ENCODE assay signal across 17 cellular contexts in genomic region chr13:77515785-77516184, GRCh38. TPM values are rescaled to one million over a fixed set of nuclear protein-coding genes. Genes with fewer than 3 reads are reported as not detected.
DNase-seq lines count a peak whose midpoint lies in the region; ATAC-seq and TF ChIP-seq lines count a peak whose summit lies in the region.
"Had no signal": no experiment of that assay in that cellular context is flagged by ENCODE, and none has a peak within 500 bp of the region (broad histone marks: within the 10 kb centered on the region; RNA-seq: fewer than 3 reads in every experiment).

No MANE protein-coding gene starts in this region.

- H3K4me1 ChIP-seq in ACC112 (ENCODE audit: control insufficient read depth, insufficient read depth, low read length, unreplicated experiment) = peaks cover 31% of the 10 kb centered on the region
- H3K4me1 ChIP-seq in GM23248 (ENCODE audit: insufficient read depth) = peaks cover 13% of the 10 kb centered on the region
- H3K4me1 ChIP-seq in RWPE2 (ENCODE audit: insufficient read depth, poor library complexity, severe bottlenecking) = peaks cover 38% of the 10 kb centered on the region
- H3K4me1 ChIP-seq in tibial nerve = no peaks in the 10 kb centered on the region

- peaks cover 1% of the 10 kb centered on the region for H3K27me3 Mint-ChIP-seq in activated naive CD8-positive, alpha-beta T cell treated with anti-CD3 and anti-CD28 coated beads, Interleukin-2, amount 50 U/mL, for 24 hours
- peaks cover 5 to 7% of the 10 kb centered on the region in 2 donors for H3K27me3 Mint-ChIP-seq in natural killer cell treated with Interleukin-12 subunit alpha and Interleukin-12 subunit beta and Interleukin-15 and Interleukin-18, amount 100 ng/mL, for 72 hours

- no peak overlapping the region for H3K9ac ChIP-seq in GM23248

- peak; percentile 80 for ATAC-seq in RWPE2 (ENCODE audit: low read depth)
- no peak for ATAC-seq in activated naive CD8-positive, alpha-beta T cell treated with anti-CD3 and anti-CD28 coated beads, Interleukin-2, amount 50 U/mL, for 24 hours
- ATAC-seq in natural killer cell treated with Interleukin-12 subunit alpha and Interleukin-12 subunit beta and Interleukin-15 and Interleukin-18, amount 100 ng/mL, for 72 hours = no peak

- H3K27ac ChIP-seq in ACC112 (ENCODE audit: low read depth, low read length) (peak overlapping the region; percentile 82), GM23248 (peak overlapping the region; percentile 47), RWPE2 (ENCODE audit: poor library complexity, severe bottlenecking) (peak overlapping the region; percentile 72), epithelial cell of prostate (peak overlapping the region; percentile 88), tibial nerve (no peak overlapping the region)

- in situ Hi-C loops in GM23248 (cut with MboI) = no loop called here

- H3K79me2 ChIP-seq in ACC112 (ENCODE audit: control insufficient read depth, insufficient read depth, low read length, unreplicated experiment) = no peaks in the 10 kb centered on the region
- H3K79me2 ChIP-seq in GM23248 (ENCODE audit: insufficient read depth) = no peaks in the 10 kb centered on the region

- H3K4me3 Mint-ChIP-seq in activated naive CD8-positive, alpha-beta T cell treated with anti-CD3 and anti-CD28 coated beads, Interleukin-2, amount 50 U/mL, for 24 hours = no peak overlapping the region
- H3K4me3 Mint-ChIP-seq in natural killer cell treated with Interleukin-12 subunit alpha and Interleukin-12 subunit beta and Interleukin-15 and Interleukin-18, amount 100 ng/mL, for 72 hours = no peak overlapping the region
- H3K4me3 Mint-ChIP-seq: CD14-positive monocyte had no signal

- H3K4me2 ChIP-seq in GM23248 (ENCODE audit: unreplicated experiment) = peak overlapping the region; percentile 38

- no peak overlapping the region for H3K27ac Mint-ChIP-seq in activated naive CD8-positive, alpha-beta T cell treated with anti-CD3 and anti-CD28 coated beads, Interleukin-2, amount 50 U/mL, for 24 hours
- no peak overlapping the region for H3K27ac Mint-ChIP-seq in natural killer cell treated with Interleukin-12 subunit alpha and Interleukin-12 subunit beta and Interleukin-15 and Interleukin-18, amount 100 ng/mL, for 72 hours

- WGBS in GM23248 (ENCODE audit: low coverage in 1 of 2, low lambda C conversion rate in 2 of 2, missing lambda C conversion rate in 2 of 2), 2 experiments = 98 to 100% methylated on average over 2 of the region's 2 CpGs
- WGBS in tibial nerve, 2 donors = 90 to 91% methylated on average over 2 of the region's 2 CpGs

- no peak for TF ChIP-seq EP300 in tibial nerve (IDR thresholded peaks at IDR 0.05)

- no peak for TF ChIP-seq POLR2A in tibial nerve (IDR thresholded peaks at IDR 0.05)

- no peaks in the 10 kb centered on the region for H3K9me2 ChIP-seq in GM23248 (ENCODE audit: insufficient read depth)

- peaks cover 16% of the 10 kb centered on the region; the same call in 1 of the 2 replicates for H3F3A ChIP-seq in GM23248 (ENCODE audit: insufficient read depth)

- no peaks in the 10 kb centered on the region for H4K20me1 ChIP-seq in GM23248 (ENCODE audit: insufficient read depth)

- DNase-seq in GM23248 = no peak
- no peak for DNase-seq in RWPE2 (ENCODE audit: low spot score)
- DNase-seq in epithelial cell of prostate (ENCODE audit: low read depth, low spot score) = no peak
- DNase-seq in activated naive CD8-positive, alpha-beta T cell treated with anti-CD3 and anti-CD28 coated beads, Interleukin-2, amount 50 U/mL, for 24 hours = no peak
- no peak for DNase-seq in tibial nerve (ENCODE audit: low spot score in 2 of 2)
- DNase-seq in cerebellum (ENCODE audit: low spot score) = no peak
- no peak for DNase-seq in natural killer cell treated with Interleukin-12 subunit alpha and Interleukin-12 subunit beta and Interleukin-15 and Interleukin-18, amount 100 ng/mL, for 72 hours (ENCODE audit: low spot score)
- DNase-seq: MV-4-11, NCI-H1417 treated with DMSO at 0.1 percent for 48 hours, NCI-H1930, NCI-H2171, NCI-H446 treated with DMSO at 0.1 percent for 48 hours, SHP77 treated with DMSO at 0.1 percent for 48 hours had no signal

- H3K36me3 Mint-ChIP-seq in activated naive CD8-positive, alpha-beta T cell treated with anti-CD3 and anti-CD28 coated beads, Interleukin-2, amount 50 U/mL, for 24 hours (ENCODE audit: low read depth) = no peaks in the 10 kb centered on the region
- H3K36me3 Mint-ChIP-seq in natural killer cell treated with Interleukin-12 subunit alpha and Interleukin-12 subunit beta and Interleukin-15 and Interleukin-18, amount 100 ng/mL, for 72 hours = no peaks in the 10 kb centered on the region
- H3K36me3 Mint-ChIP-seq: CD14-positive monocyte had no signal

- no peaks in the 10 kb centered on the region for H3K9me3 ChIP-seq in GM23248 (ENCODE audit: low read depth)
- no peaks in the 10 kb centered on the region for H3K9me3 ChIP-seq in RWPE2 (ENCODE audit: severe bottlenecking)
- H3K9me3 ChIP-seq in tibial nerve = no peaks in the 10 kb centered on the region

- no peaks in the 10 kb centered on the region for H3K27me3 ChIP-seq in ACC112 (ENCODE audit: insufficient read depth, low read length)
- no peaks in the 10 kb centered on the region for H3K27me3 ChIP-seq in GM23248 (replicated peaks; ENCODE audit: insufficient read depth)
- no peaks in the 10 kb centered on the region for H3K27me3 ChIP-seq in RWPE2 (ENCODE audit: insufficient read depth, poor library complexity, severe bottlenecking)
- no peaks in the 10 kb centered on the region for H3K27me3 ChIP-seq in tibial nerve

- H3K4me3 ChIP-seq in ACC112 (ENCODE audit: low read depth, low read length) (no peak overlapping the region), GM23248 (no peak overlapping the region), RWPE2 (ENCODE audit: severe bottlenecking) (no peak overlapping the region), tibial nerve (no peak overlapping the region)

- H3K36me3 ChIP-seq in ACC112 (ENCODE audit: insufficient read depth, low read length) (no peaks in the 10 kb centered on the region), GM23248 (ENCODE audit: low read depth) (no peaks in the 10 kb centered on the region), RWPE2 (ENCODE audit: low read depth) (no peaks in the 10 kb centered on the region), tibial nerve (no peaks in the 10 kb centered on the region)

- H3K9me3 Mint-ChIP-seq in activated naive CD8-positive, alpha-beta T cell treated with anti-CD3 and anti-CD28 coated beads, Interleukin-2, amount 50 U/mL, for 24 hours = no peaks in the 10 kb centered on the region
- H3K9me3 Mint-ChIP-seq in natural killer cell treated with Interleukin-12 subunit alpha and Interleukin-12 subunit beta and Interleukin-15 and Interleukin-18, amount 100 ng/mL, for 72 hours = no peaks in the 10 kb centered on the region

- H2AFZ ChIP-seq in ACC112 (ENCODE audit: low read length, unreplicated experiment) = no peak overlapping the region
- no peak overlapping the region for H2AFZ ChIP-seq in GM23248

- H3K4me1 Mint-ChIP-seq in activated naive CD8-positive, alpha-beta T cell treated with anti-CD3 and anti-CD28 coated beads, Interleukin-2, amount 50 U/mL, for 24 hours = peaks cover 20% of the 10 kb centered on the region
- no peaks in the 10 kb centered on the region for H3K4me1 Mint-ChIP-seq in natural killer cell treated with Interleukin-12 subunit alpha and Interleukin-12 subunit beta and Interleukin-15 and Interleukin-18, amount 100 ng/mL, for 72 hours (ENCODE audit: low read depth in 2 of 2)

- TF ChIP-seq CTCF in RWPE2 (IDR thresholded peaks at IDR 0.05; ENCODE audit: poor library complexity, severe bottlenecking) = no peak
- no peak for TF ChIP-seq CTCF in tibial nerve (IDR thresholded peaks at IDR 0.05)

RNA-seq across cellular contexts. Expression of gene SCEL, which starts 19.7 kb away (rescaled TPM):
- total RNA-seq in GM23248 (2014; rRNA removed; shearing (Covaris generic)) = not detected in 2 replicates
- polyA plus RNA-seq in GM23248 (2016; fragmentation: Nextera tagmentation; extraction: Ambion mirVana) = not detected in 2 replicates
- total RNA-seq in tibial nerve (not detected), cerebellum (0.09 TPM)
- total RNA-seq in natural killer cell treated with Interleukin-12 subunit alpha and Interleukin-12 subunit beta and Interleukin-15 and Interleukin-18, amount 100 ng/mL, for 72 hours = not detected
- total RNA-seq: A673, HT1080 had no signal
- polyA plus RNA-seq: CD14-positive monocyte had no signal

Comparison
In these comparisons a context has a peak if more than half of its experiments do, and no peak if none do; other contexts are left out.
1. H3K27ac ChIP-seq: peak in ACC112 (single experiment), GM23248 (single experiment), RWPE2 (single experiment) and epithelial cell of prostate (single experiment); none in tibial nerve (0 of 4).